ENCODE assay signal across 8 cellular contexts in genomic region chr10:28532509-28533314, GRCh38. TPM values are rescaled to one million over a fixed set of nuclear protein-coding genes. Genes with fewer than 3 reads are reported as not detected.
DNase-seq lines count a peak whose midpoint lies in the region; ATAC-seq, FAIRE-seq and TF ChIP-seq lines count a peak whose summit lies in the region.

Gene WAC (plus strand): TSS chr10:28533118. CDS start chr10:28533580, 462 bp downstream.

- H3K4me2 ChIP-seq in OCI-LY7 (ENCODE audit: low read length) = peak within 1 kb of the TSS; percentile 96

- peak within 1 kb of the TSS; percentile 46 for H2AFZ ChIP-seq in OCI-LY7 (ENCODE audit: low read length)

- H3K36me3 ChIP-seq in OCI-LY7 (ENCODE audit: insufficient read depth, low read length) = peaks cover 65% of the 10 kb centered on the region
- peaks cover 6% of the 10 kb centered on the region for H3K36me3 ChIP-seq in mucosa of descending colon (ENCODE audit: low read depth)

- no peak for FAIRE-seq in D721Med (lab: Jason Lieb, UNC)

- no peaks in the 10 kb centered on the region for H3K9me3 ChIP-seq in OCI-LY7 (ENCODE audit: low read length)
- no peaks in the 10 kb centered on the region for H3K9me3 ChIP-seq in mucosa of descending colon

- intact Hi-C loops in OCI-LY7 (cut with micrococcal nuclease; ENCODE audit: unreplicated experiment) (loop anchor here (2.0 to 5.0 kb wide), 3 partner anchors 200 to 1290 kb away; partner anchors contain the start of gene ACBD5), mucosa of descending colon (cut with DNase I, micrococcal nuclease) (no loop called here)

- BruUV-seq in OCI-LY7 (replicated peaks; lab: Mats Ljungman, UMichigan) = no TSS peak

- CTCF ChIA-PET in OCI-LY7 (lab: Charles Lee; ENCODE audit: unreplicated experiment) = interaction anchor here (0.7 kb wide), 1 partner anchor 203 kb away, joined by 3 read pairs; no protein-coding TSS in a partner anchor

- ATAC-seq in GM21526 (IDR thresholded peaks at IDR 0.05; ENCODE audit: low FRiP score, unreplicated experiment) (peak; percentile 80), mucosa of descending colon (peak; percentile 94)

- TF ChIP-seq CTCF in D721Med (IDR thresholded peaks at IDR 0.05; ENCODE audit: insufficient read depth, missing control alignments) = no peak
- TF ChIP-seq CTCF in OCI-LY7 (conservative IDR thresholded peaks at IDR 0.05; ENCODE audit: low read length) = no peak
- TF ChIP-seq CTCF in epithelial cell of esophagus (IDR thresholded peaks at IDR 0.05; ENCODE audit: insufficient read depth, low read depth, low read length, missing control alignments) = no peak
- TF ChIP-seq CTCF in mucosa of descending colon (IDR thresholded peaks at IDR 0.05) = no peak

- POLR2A ChIA-PET in OCI-LY7 (lab: Charles Lee) = interaction anchor here (0.5 to 1.6 kb wide), 5 partner anchors 15 to 949 kb away, joined by 3 to 7 read pairs (median 3); no protein-coding TSS in a partner anchor

- DNase-seq in D721Med (ENCODE audit: insufficient read length, low spot score) = peak; percentile 49
- peak; percentile 76 for DNase-seq in HuH-7.5 (ENCODE audit: low spot score)
- DNase-seq in OCI-LY7 (ENCODE audit: low spot score) = peak; percentile 95
- peak; percentile 96 for DNase-seq in activated T-cell treated with anti-CD3 and anti-CD28 coated beads for 24 hours (ENCODE audit: low read depth)
- peak; percentile 94 for DNase-seq in epithelial cell of esophagus (ENCODE audit: low read depth)
- DNase-seq in mucosa of descending colon = peak; percentile 96 to 98 (median 98)
- DNase-seq in stimulated activated CD8-positive, alpha-beta memory T cell treated with anti-CD3 and anti-CD28 coated beads, Interleukin-4, amount 100 ng/mL, for 24 hours (ENCODE audit: low read depth) = peak; percentile 96

- peaks cover 65% of the 10 kb centered on the region for H3K79me2 ChIP-seq in OCI-LY7 (ENCODE audit: insufficient read depth, low read depth, low read length)

- H3K4me1 ChIP-seq in OCI-LY7 (ENCODE audit: insufficient read depth, low read length, poor library complexity, severe bottlenecking) (peaks cover 45% of the 10 kb centered on the region), mucosa of descending colon (ENCODE audit: low read depth) (peaks cover 9% of the 10 kb centered on the region)

- H3K9me2 ChIP-seq in OCI-LY7 (ENCODE audit: insufficient read depth, low read length) = no peaks in the 10 kb centered on the region

- peak within 1 kb of the TSS; percentile 100 for H3K4me3 ChIP-seq in OCI-LY7 (ENCODE audit: low read depth, low read length, poor library complexity, severe bottlenecking)
- peak within 1 kb of the TSS; percentile 92 for H3K4me3 ChIP-seq in epithelial cell of esophagus (ENCODE audit: low read length)
- peak within 1 kb of the TSS; percentile 92 for H3K4me3 ChIP-seq in mucosa of descending colon

- peaks cover 38% of the 10 kb centered on the region for H4K20me1 ChIP-seq in OCI-LY7 (ENCODE audit: insufficient read depth, low read length)

- H3K27ac ChIP-seq in OCI-LY7 (ENCODE audit: low read depth, low read length, poor library complexity, severe bottlenecking) = peak within 1 kb of the TSS; percentile 85

RNA-seq across cellular contexts. Expression of gene WAC, which starts in this region (rescaled TPM):
- 111 and 114 TPM in 2 replicates for total RNA-seq in OCI-LY7 (2014; rRNA removed; shearing (Covaris generic))
- total RNA-seq in OCI-LY7 (2022) (121 and 137 TPM in 2 replicates), mucosa of descending colon (100 to 1,000 TPM in 2 of 3 donors, 10 to 100 TPM in 1; 85.7 to 212 (median 111) TPM)

Comparison
In these comparisons a context has a peak if more than half of its experiments do, and no peak if none do; other contexts are left out.
1. Peak in every context shown above with its lines: DNase-seq, ATAC-seq, H3K4me3 ChIP-seq and H3K27ac ChIP-seq.